ENCODE assay signal across 9 cellular contexts in genomic region chr5:56829137-56829536, GRCh38. TPM values are rescaled to one million over a fixed set of nuclear protein-coding genes. Genes with fewer than 3 reads are reported as not detected.
DNase-seq lines count a peak whose midpoint lies in the region; ATAC-seq lines count a peak whose summit lies in the region.
"Had no signal": no experiment of that assay in that cellular context is flagged by ENCODE, and none has a peak within 500 bp of the region (broad histone marks: within the 10 kb centered on the region; RNA-seq: fewer than 3 reads in every experiment).

No MANE protein-coding gene starts in this region.

- peak overlapping the region; percentile 67 for H3K27ac Mint-ChIP-seq in activated T-helper 2 cell treated with anti-CD3 and anti-CD28 coated beads, Interferon-gamma antibody, Interleukin-2, Interleukin-4, amounts not matched to agents 10 μg/mL and 5 μg/mL and 100 μg/mL, durations not matched to agents 14 hours and 24 hours and 36 hours

- H3K9me3 Mint-ChIP-seq in activated T-helper 2 cell treated with anti-CD3 and anti-CD28 coated beads, Interferon-gamma antibody, Interleukin-2, Interleukin-4, amounts not matched to agents 10 μg/mL and 5 μg/mL and 100 μg/mL, durations not matched to agents 14 hours and 24 hours and 36 hours = no peaks in the 10 kb centered on the region

- DNase-seq in M059J (ENCODE audit: low read depth) = peak; percentile 84
- DNase-seq in activated T-helper 2 cell treated with anti-CD3 and anti-CD28 coated beads, Interferon-gamma antibody, Interleukin-2, Interleukin-4, amounts not matched to agents 10 μg/mL and 5 μg/mL and 100 μg/mL, durations not matched to agents 14 hours and 24 hours and 36 hours (ENCODE audit: low spot score) = peak; percentile 31
- DNase-seq in stimulated activated CD4-positive, alpha-beta T cell treated with anti-CD3 and anti-CD28 coated beads, Interleukin-12 subunit alpha, Interleukin-12 subunit beta, amount 100 ng/mL, for 48 hours (ENCODE audit: low read depth in 2 of 3, low spot score in 1 of 3) = peak in 2 of 3 donors; percentile 41 to 48
- DNase-seq in iPS-NIHi11 (ENCODE audit: low spot score) = no peak
- DNase-seq in left lobe of liver (ENCODE audit: low spot score) = no peak
- no peak for DNase-seq in KG1 (lab: John Stamatoyannopoulos, UW)
- DNase-seq: WERI-Rb-1 had no signal

- peak overlapping the region; percentile 75 for H3K4me3 Mint-ChIP-seq in activated T-helper 2 cell treated with anti-CD3 and anti-CD28 coated beads, Interferon-gamma antibody, Interleukin-2, Interleukin-4, amounts not matched to agents 10 μg/mL and 5 μg/mL and 100 μg/mL, durations not matched to agents 14 hours and 24 hours and 36 hours (ENCODE audit: low read depth)

- peak; percentile 58 for ATAC-seq in GM18517 (IDR thresholded peaks at IDR 0.05; ENCODE audit: unreplicated experiment)
- no peak for ATAC-seq in GM21526 (IDR thresholded peaks at IDR 0.05; ENCODE audit: low FRiP score, unreplicated experiment)
- ATAC-seq in left lobe of liver = no peak

- intact Hi-C loops in activated T-helper 2 cell treated with anti-CD3 and anti-CD28 coated beads, Interferon-gamma antibody, Interleukin-2, Interleukin-4, amounts not matched to agents 10 μg/mL and 5 μg/mL and 100 μg/mL, durations not matched to agents 14 hours and 24 hours and 36 hours (cut with micrococcal nuclease) = loop anchor here (2.0 kb wide), 1 partner anchor 14 kb away; the partner anchor contains the start of gene MAP3K1

- peaks cover 5% of the 10 kb centered on the region for H3K36me3 Mint-ChIP-seq in activated T-helper 2 cell treated with anti-CD3 and anti-CD28 coated beads, Interferon-gamma antibody, Interleukin-2, Interleukin-4, amounts not matched to agents 10 μg/mL and 5 μg/mL and 100 μg/mL, durations not matched to agents 14 hours and 24 hours and 36 hours (ENCODE audit: low read depth)

- H3K4me1 Mint-ChIP-seq in activated T-helper 2 cell treated with anti-CD3 and anti-CD28 coated beads, Interferon-gamma antibody, Interleukin-2, Interleukin-4, amounts not matched to agents 10 μg/mL and 5 μg/mL and 100 μg/mL, durations not matched to agents 14 hours and 24 hours and 36 hours (ENCODE audit: low read depth) = peaks cover 77% of the 10 kb centered on the region

- H3K27me3 Mint-ChIP-seq in activated T-helper 2 cell treated with anti-CD3 and anti-CD28 coated beads, Interferon-gamma antibody, Interleukin-2, Interleukin-4, amounts not matched to agents 10 μg/mL and 5 μg/mL and 100 μg/mL, durations not matched to agents 14 hours and 24 hours and 36 hours (ENCODE audit: low read depth) = no peaks in the 10 kb centered on the region

RNA-seq across cellular contexts. Expression of gene MAP3K1, which starts 13.8 kb away (rescaled TPM):
- total RNA-seq in M059J (2014; rRNA removed; shearing (Covaris generic)) = 10.2 and 15.4 TPM in 2 replicates
- 19.9 and 20.7 TPM in 2 replicates for total RNA-seq in activated T-helper 2 cell treated with anti-CD3 and anti-CD28 coated beads, Interferon-gamma antibody, Interleukin-2, Interleukin-4, amounts not matched to agents 10 μg/mL and 5 μg/mL and 100 μg/mL, durations not matched to agents 14 hours and 24 hours and 36 hours
- 5.8 TPM for total RNA-seq in left lobe of liver

Comparison
In these comparisons a context has a peak if more than half of its experiments do, and no peak if none do; other contexts are left out.
1. DNase-seq: peak in M059J (single experiment), activated T-helper 2 cell treated with anti-CD3 and anti-CD28 coated beads, Interferon-gamma antibody, Interleukin-2, Interleukin-4, amounts not matched to agents 10 μg/mL and 5 μg/mL and 100 μg/mL, durations not matched to agents 14 hours and 24 hours and 36 hours (single experiment) and stimulated activated CD4-positive, alpha-beta T cell treated with anti-CD3 and anti-CD28 coated beads, Interleukin-12 subunit alpha, Interleukin-12 subunit beta, amount 100 ng/mL, for 48 hours (2 of 3); none in iPS-NIHi11 (single experiment), left lobe of liver (single experiment) and KG1 (single experiment).